8 cellular contexts compared by ENCODE assay signal in genomic region chr10:115129752-115130151, GRCh38. TPM values are rescaled to one million over a fixed set of nuclear protein-coding genes. Genes with fewer than 3 reads are reported as not detected.
DNase-seq lines count a peak whose midpoint lies in the region; ATAC-seq and TF ChIP-seq lines count a peak whose summit lies in the region.

No MANE protein-coding gene starts in this region.

- H3K18ac ChIP-seq in IMR-90 (ENCODE audit: low read depth, low read length), result no peak overlapping the region

- no peaks in the 10 kb centered on the region for H3K36me3 ChIP-seq in IMR-90 (ENCODE audit: control insufficient read depth, insufficient read depth, low read length)

- H2BK20ac ChIP-seq in IMR-90 (ENCODE audit: low read depth, low read length), result no peak overlapping the region

- no peak overlapping the region for H4K91ac ChIP-seq in IMR-90 (ENCODE audit: insufficient read depth, low read depth, low read length)

- no peaks in the 10 kb centered on the region for H3K79me1 ChIP-seq in IMR-90 (ENCODE audit: low read depth in 1 of 2, low read length in 2 of 2)

- no peaks in the 10 kb centered on the region for H3K4me1 Mint-ChIP-seq in activated CD4-positive, alpha-beta memory T cell treated with anti-CD3 and anti-CD28 coated beads for 36 hours (ENCODE audit: low read depth)
- H3K4me1 Mint-ChIP-seq in activated T-cell treated with anti-CD3 and anti-CD28 coated beads, Interleukin-2, amount 50 U/mL, for 4 hours (ENCODE audit: low read depth), result no peaks in the 10 kb centered on the region

- H4K20me1 ChIP-seq in IMR-90 (ENCODE audit: insufficient read depth, low read length), result no peaks in the 10 kb centered on the region

- H3K9me1 ChIP-seq in IMR-90 (ENCODE audit: insufficient read depth, low read length), result no peaks in the 10 kb centered on the region

- H3K27ac Mint-ChIP-seq in activated CD4-positive, alpha-beta memory T cell treated with anti-CD3 and anti-CD28 coated beads for 36 hours, result no peak overlapping the region

- H3K23ac ChIP-seq in IMR-90 (ENCODE audit: low read depth, low read length), result no peak overlapping the region

- no peaks in the 10 kb centered on the region for H3K9me3 ChIP-seq in IMR-90 (ENCODE audit: control insufficient read depth, insufficient read depth, low read length)

- TF ChIP-seq POLR2A in IMR-90 (IDR thresholded peaks at IDR 0.05; ENCODE audit: low read depth, low read length), result no peak

- dilution Hi-C loops in IMR-90 (cut with HindIII; ENCODE audit: low sequenced_read_pairs, unreplicated experiment), result no loop called here

- no peak overlapping the region for H4K8ac ChIP-seq in IMR-90 (ENCODE audit: low read depth in 2 of 2, low read length in 2 of 2)

- TF ChIP-seq CTCF in IMR-90 (conservative IDR thresholded peaks at IDR 0.05; ENCODE audit: low read depth, low read length) (peak; percentile 56), astrocyte of the cerebellum (IDR thresholded peaks at IDR 0.05; ENCODE audit: low read depth, low read length, missing control alignments) (no peak)

- H2BK5ac ChIP-seq in IMR-90 (ENCODE audit: low read depth, low read length, poor library complexity, severe bottlenecking), result no peak overlapping the region

- H2AK5ac ChIP-seq in IMR-90 (ENCODE audit: low read depth, low read length), result no peak overlapping the region

- in situ Hi-C loops in IMR-90 (cut with MboI; ENCODE audit: low sequenced_read_pairs), result loop anchor here (10.0 to 25.0 kb wide), 3 partner anchors 255 to 825 kb away; no protein-coding TSS in a partner anchor
- in situ Hi-C loops in astrocyte of the cerebellum (cut with HindIII; ENCODE audit: low sequenced_read_pairs), result no loop called here

- no peak overlapping the region for H3K56ac ChIP-seq in IMR-90 (ENCODE audit: extremely low read depth, insufficient read depth, low read length)

- H3K36me3 Mint-ChIP-seq in activated CD4-positive, alpha-beta memory T cell treated with anti-CD3 and anti-CD28 coated beads for 36 hours, result no peaks in the 10 kb centered on the region
- no peaks in the 10 kb centered on the region for H3K36me3 Mint-ChIP-seq in activated T-cell treated with anti-CD3 and anti-CD28 coated beads, Interleukin-2, amount 50 U/mL, for 4 hours (ENCODE audit: insufficient read depth)

- H3K9me3 Mint-ChIP-seq in activated CD4-positive, alpha-beta memory T cell treated with anti-CD3 and anti-CD28 coated beads for 36 hours, result no peaks in the 10 kb centered on the region
- no peaks in the 10 kb centered on the region for H3K9me3 Mint-ChIP-seq in activated T-cell treated with anti-CD3 and anti-CD28 coated beads, Interleukin-2, amount 50 U/mL, for 4 hours

- H3K4me2 ChIP-seq in IMR-90 (ENCODE audit: low read depth, low read length), result no peak overlapping the region

- no peaks in the 10 kb centered on the region for H3K4me1 ChIP-seq in IMR-90 (ENCODE audit: control insufficient read depth, insufficient read depth, low read length)

- peak; percentile 67 for TF ChIP-seq RAD21 in IMR-90 (IDR thresholded peaks at IDR 0.05; ENCODE audit: low read length)

- H3K27me3 ChIP-seq in IMR-90 (ENCODE audit: control insufficient read depth, insufficient read depth, low read length), result no peaks in the 10 kb centered on the region

- H2BK15ac ChIP-seq in IMR-90 (ENCODE audit: low read depth, low read length), result no peak overlapping the region

- intact Hi-C loops in IMR-90 (cut with micrococcal nuclease), result loop anchor here (1.0 to 10.0 kb wide), 6 partner anchors 252 to 1425 kb away; no protein-coding TSS in a partner anchor
- intact Hi-C loops in activated CD4-positive, alpha-beta memory T cell treated with anti-CD3 and anti-CD28 coated beads for 36 hours (cut with micrococcal nuclease), result loop anchor here (1.0 to 5.0 kb wide), 2 partner anchors 252 to 827 kb away; no protein-coding TSS in a partner anchor

- peak; percentile 46 for ATAC-seq in IMR-90 (ENCODE audit: low read depth)
- no peak for ATAC-seq in GM19395 (IDR thresholded peaks at IDR 0.05; ENCODE audit: unreplicated experiment)
- ATAC-seq in activated T-cell treated with anti-CD3 and anti-CD28 coated beads, Interleukin-2, amount 50 U/mL, for 4 hours, result no peak

- no peak overlapping the region for H3K4ac ChIP-seq in IMR-90 (ENCODE audit: low read depth, low read length)

- no TSS peak for BruUV-seq in IMR-90 (replicated peaks; lab: Mats Ljungman, UMichigan)

- H3K27me3 Mint-ChIP-seq in activated CD4-positive, alpha-beta memory T cell treated with anti-CD3 and anti-CD28 coated beads for 36 hours, result peaks cover 9% of the 10 kb centered on the region
- peaks cover 13% of the 10 kb centered on the region for H3K27me3 Mint-ChIP-seq in activated T-cell treated with anti-CD3 and anti-CD28 coated beads, Interleukin-2, amount 50 U/mL, for 4 hours (ENCODE audit: low read depth)

- POLR2A ChIA-PET in IMR-90 (lab: Charles Lee; ENCODE audit: unreplicated experiment), result no interaction called here
- POLR2A ChIA-PET in activated CD4-positive, alpha-beta memory T cell treated with anti-CD3 and anti-CD28 coated beads for 36 hours (lab: Charles Lee), result no interaction called here

- H3K14ac ChIP-seq in IMR-90 (replicated peaks; ENCODE audit: low read depth, low read length), result no peak overlapping the region

- H3K4me3 ChIP-seq in IMR-90 (ENCODE audit: insufficient read depth, low read depth, low read length) (no peak overlapping the region), astrocyte of the cerebellum (ENCODE audit: low read depth, low read length) (no peak overlapping the region)

- CTCF ChIA-PET in IMR-90 (lab: Yijun Ruan, JAX), result interaction anchor here (0.5 to 1.8 kb wide), 4 partner anchors 51 to 253 kb away, joined by 3 to 8 read pairs (median 5); no protein-coding TSS in a partner anchor
- CTCF ChIA-PET in activated CD4-positive, alpha-beta memory T cell treated with anti-CD3 and anti-CD28 coated beads for 36 hours (lab: Charles Lee), result interaction anchor here (0.8 to 4.5 kb wide), 8 partner anchors 10 to 1027 kb away, joined by 3 to 55 read pairs (median 4); partner anchors contain the start of gene FHIP2A

- no peak overlapping the region for H3K27ac ChIP-seq in IMR-90 (ENCODE audit: insufficient read depth, low read length)

- no peak overlapping the region for H2AK9ac ChIP-seq in IMR-90 (replicated peaks; ENCODE audit: low read depth, low read length, poor library complexity)

- H4K5ac ChIP-seq in IMR-90 (ENCODE audit: low read depth, low read length), result no peak overlapping the region

- no peak overlapping the region for H3K4me3 Mint-ChIP-seq in activated CD4-positive, alpha-beta memory T cell treated with anti-CD3 and anti-CD28 coated beads for 36 hours
- H3K4me3 Mint-ChIP-seq in activated T-cell treated with anti-CD3 and anti-CD28 coated beads, Interleukin-2, amount 50 U/mL, for 4 hours, result no peak overlapping the region

- DNase-seq in GM04504 (ENCODE audit: low read depth) (peak; percentile 11), IMR-90 (peak; percentile 37), astrocyte of the cerebellum (ENCODE audit: low read depth) (peak; percentile 15), medulla oblongata (ENCODE audit: extremely low spot score) (peak; percentile 46), activated T-cell treated with anti-CD3 and anti-CD28 coated beads for 4 hours (no peak)
- DNase-seq in activated CD4-positive, alpha-beta memory T cell treated with anti-CD3 and anti-CD28 coated beads for 36 hours, result no peak
- DNase-seq in activated T-cell treated with anti-CD3 and anti-CD28 coated beads, Interleukin-2, amount 50 U/mL, for 4 hours, result no peak

- H2BK120ac ChIP-seq in IMR-90 (ENCODE audit: low read depth, low read length), result no peak overlapping the region

- H2AFZ ChIP-seq in IMR-90 (replicated peaks; ENCODE audit: low read length, poor library complexity), result no peak overlapping the region

- no peak overlapping the region for H3K9ac ChIP-seq in IMR-90 (ENCODE audit: low read depth, low read length)

TF ChIP-seq in IMR-90, 13 proteins besides CTCF, POLR2A, EP300 and RAD21:
- TF ChIP-seq RCOR1 (IDR thresholded peaks at IDR 0.05; ENCODE audit: insufficient replicate concordance, low read length) (no peak), SMC3 (IDR thresholded peaks at IDR 0.05; ENCODE audit: low read depth, low read length) (peak; percentile 68)

RNA-seq across cellular contexts. Expression of gene ATRNL1, which starts 36.6 kb away (rescaled TPM):
- total RNA-seq in IMR-90 (2012; rRNA removed), result 0.18 and 0.56 TPM in 2 replicates
- 0.13 and 0.19 TPM in 2 replicates for polyA plus RNA-seq in IMR-90 (2012; rRNA removed)
- 0.03 and 0.13 TPM in 2 replicates for polyA plus RNA-seq in IMR-90 (2012; cell fraction: cytosol; rRNA removed)
- not detected in 2 replicates for polyA plus RNA-seq in IMR-90 (2012; cell fraction: nucleus; rRNA removed; ENCODE audit: low replicate concordance)
- under 1 TPM; 0.12 to 0.17 TPM for total RNA-seq in activated CD4-positive, alpha-beta memory T cell treated with anti-CD3 and anti-CD28 coated beads for 36 hours
- total RNA-seq in activated T-cell treated with anti-CD3 and anti-CD28 coated beads, Interleukin-2, amount 50 U/mL, for 4 hours, result under 1 TPM in 2 of 3 donors, not detected in 1; 0.11 to 0.16 TPM

Comparison
In these comparisons a context has a peak if more than half of its experiments do, and no peak if none do; other contexts are left out.
1. DNase-seq: peak in GM04504 (single experiment), IMR-90 (single experiment), astrocyte of the cerebellum (single experiment) and medulla oblongata (single experiment); none in activated CD4-positive, alpha-beta memory T cell treated with anti-CD3 and anti-CD28 coated beads for 36 hours (single experiment), activated T-cell treated with anti-CD3 and anti-CD28 coated beads, Interleukin-2, amount 50 U/mL, for 4 hours (single experiment) and activated T-cell treated with anti-CD3 and anti-CD28 coated beads for 4 hours (single experiment).